In genomic region chr7:23055582-23056178, GRCh38 we compare ENCODE assay signal across 9 cellular contexts. TPM values are rescaled to one million over a fixed set of nuclear protein-coding genes. Genes with fewer than 3 reads are reported as not detected.
DNase-seq lines count a peak whose midpoint lies in the region; ATAC-seq and TF ChIP-seq lines count a peak whose summit lies in the region.
"Had no signal": no experiment of that assay in that cellular context is flagged by ENCODE, and none has a peak within 500 bp of the region (broad histone marks: within the 10 kb centered on the region; RNA-seq: fewer than 3 reads in every experiment).

No MANE protein-coding gene starts in this region.

- H3K27me3 Mint-ChIP-seq in activated naive CD4-positive, alpha-beta T cell treated with anti-CD3 and anti-CD28 coated beads, Interleukin-2, amount 10 ng/mL, durations not matched to agents 7 days and 5 days, result peaks cover 10% of the 10 kb centered on the region

- H3K27ac ChIP-seq in RWPE1, result no peak overlapping the region

- CTCF ChIA-PET in RWPE1 (lab: Yijun Ruan, JAX), result interaction anchor here (0.5 to 1.8 kb wide), 29 partner anchors 11 to 508 kb away, joined by 3 to 7 read pairs (median 3); partner anchors contain the start of gene IL6
- CTCF ChIA-PET in activated naive CD4-positive, alpha-beta T cell treated with anti-CD3 and anti-CD28 coated beads, Interleukin-2, amount 10 ng/mL, durations not matched to agents 7 days and 5 days (lab: Charles Lee), result interaction anchor here (0.6 to 6.9 kb wide), 35 partner anchors 12 to 500 kb away, joined by 3 to 67 read pairs (median 5); partner anchors contain the start of genes IL6 and TOMM7

- no peaks in the 10 kb centered on the region for H3K4me1 Mint-ChIP-seq in activated naive CD4-positive, alpha-beta T cell treated with anti-CD3 and anti-CD28 coated beads, Interleukin-2, amount 10 ng/mL, durations not matched to agents 7 days and 5 days

- H3K9me3 Mint-ChIP-seq in activated naive CD4-positive, alpha-beta T cell treated with anti-CD3 and anti-CD28 coated beads, Interleukin-2, amount 10 ng/mL, durations not matched to agents 7 days and 5 days, result no peaks in the 10 kb centered on the region

- peak; percentile 45 for DNase-seq in COR-L47 (lab: John Stamatoyannopoulos, UW)
- peak; percentile 89 to 95 for DNase-seq in Kasumi-1 (lab: John Stamatoyannopoulos, UW)
- DNase-seq in RWPE1 (ENCODE audit: low spot score), result peak; percentile 71
- DNase-seq in activated naive CD4-positive, alpha-beta T cell treated with anti-CD3 and anti-CD28 coated beads, Interleukin-2, amount 10 ng/mL, durations not matched to agents 7 days and 5 days, result peak; percentile 75
- DNase-seq in Right ventricle myocardium superior, result no peak
- DNase-seq in renal cortical epithelial cell (ENCODE audit: low read depth), result peak; percentile 67
- no peak for DNase-seq in ecto neural progenitor cell (ENCODE audit: low spot score)

- no peaks in the 10 kb centered on the region for H3K36me3 Mint-ChIP-seq in activated naive CD4-positive, alpha-beta T cell treated with anti-CD3 and anti-CD28 coated beads, Interleukin-2, amount 10 ng/mL, durations not matched to agents 7 days and 5 days
- H3K36me3 Mint-ChIP-seq: activated naive CD8-positive, alpha-beta T cell had no signal

- H3K27ac Mint-ChIP-seq in activated naive CD4-positive, alpha-beta T cell treated with anti-CD3 and anti-CD28 coated beads, Interleukin-2, amount 10 ng/mL, durations not matched to agents 7 days and 5 days, result no peak overlapping the region
- H3K27ac Mint-ChIP-seq: activated naive CD8-positive, alpha-beta T cell had no signal

- POLR2A ChIA-PET in RWPE1 (lab: Yijun Ruan, JAX; ENCODE audit: low non-redundant PET), result no interaction called here

- intact Hi-C loops in Right ventricle myocardium superior (cut with DNase I), result loop anchor here (5.0 to 10.0 kb wide), 4 partner anchors 203 to 498 kb away; partner anchors contain the start of genes IL6 and TOMM7

- H3K4me3 Mint-ChIP-seq in activated naive CD4-positive, alpha-beta T cell treated with anti-CD3 and anti-CD28 coated beads, Interleukin-2, amount 10 ng/mL, durations not matched to agents 7 days and 5 days, result no peak overlapping the region
- H3K4me3 Mint-ChIP-seq: activated naive CD8-positive, alpha-beta T cell had no signal

- peak; percentile 99 for TF ChIP-seq CTCF in RWPE1 (conservative IDR thresholded peaks at IDR 0.05; ENCODE audit: low read depth)

- ATAC-seq in GM21360 (IDR thresholded peaks at IDR 0.05; ENCODE audit: unreplicated experiment) (peak; percentile 91), Right ventricle myocardium superior (ENCODE audit: poor library complexity) (peak; percentile 86)

RNA-seq across cellular contexts. Expression of gene HYCC1, which starts 41.8 kb away (rescaled TPM):
- total RNA-seq in Right ventricle myocardium superior (35.0 TPM), renal cortical epithelial cell (41.3 and 49.0 TPM in 2 replicates)

RNA-seq across cellular contexts. Expression of gene KLHL7, which starts 49.9 kb away (rescaled TPM):
- total RNA-seq in Right ventricle myocardium superior (167 TPM), renal cortical epithelial cell (50.6 and 53.1 TPM in 2 replicates)

Comparison
In these comparisons a context has a peak if more than half of its experiments do, and no peak if none do; other contexts are left out.
1. DNase-seq: peak in COR-L47 (single experiment), Kasumi-1 (2 of 2), RWPE1 (single experiment), activated naive CD4-positive, alpha-beta T cell treated with anti-CD3 and anti-CD28 coated beads, Interleukin-2, amount 10 ng/mL, durations not matched to agents 7 days and 5 days (single experiment) and renal cortical epithelial cell (single experiment); none in Right ventricle myocardium superior (single experiment) and ecto neural progenitor cell (single experiment).